27 cellular contexts compared by ENCODE assay signal in the genomic region with DNA sequence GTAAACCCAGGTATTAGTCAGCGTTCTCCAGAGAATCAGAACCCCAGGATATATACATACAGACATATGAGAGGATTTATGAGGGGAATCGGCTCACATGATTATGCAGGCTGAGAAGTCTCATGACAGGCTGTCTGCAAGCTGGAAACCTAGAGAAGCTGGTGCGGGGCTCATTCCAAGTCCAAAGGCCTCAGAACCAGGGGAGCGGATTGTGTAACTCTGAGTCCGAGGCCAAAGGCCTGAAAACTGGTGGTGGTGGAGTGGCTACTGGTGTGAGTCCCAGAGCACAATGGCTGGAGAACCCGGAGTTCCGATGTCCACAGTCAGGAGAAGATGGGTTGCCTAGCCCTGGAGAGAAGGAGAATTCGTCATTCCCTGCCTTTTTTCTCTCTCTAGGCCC. TPM values are rescaled to one million over a fixed set of nuclear protein-coding genes. Genes with fewer than 3 reads are reported as not detected.
"Had no signal": no experiment of that assay in that cellular context is flagged by ENCODE, and none has a peak within 500 bp of the region (broad histone marks: within the 10 kb centered on the region; RNA-seq: fewer than 3 reads in every experiment).

No MANE protein-coding gene starts in this region.

- H3K27me3 ChIP-seq: pancreas, sigmoid colon, spleen, tibial nerve, vagina had no signal

- ATAC-seq: left colon; lower lobe of right lung; natural killer cell; pancreas; right cardiac atrium; stimulated activated effector memory CD8-positive, alpha-beta T cell treated with anti-CD3 and anti-CD28 coated beads, Interleukin-12 subunit alpha, Interleukin-12 subunit beta, amount 100 ng/mL, for 72 hours had no signal

- H3K4me1 Mint-ChIP-seq: immature natural killer cell; mesothelial cell of epicardium; naive B cell; natural killer cell; nephron progenitor cell; stimulated activated effector memory CD8-positive, alpha-beta T cell treated with anti-CD3 and anti-CD28 coated beads, Interleukin-12 subunit alpha, Interleukin-12 subunit beta, amount 100 ng/mL, for 72 hours had no signal

- H3K9me3 Mint-ChIP-seq: natural killer cell; stimulated activated effector memory CD8-positive, alpha-beta T cell treated with anti-CD3 and anti-CD28 coated beads, Interleukin-12 subunit alpha, Interleukin-12 subunit beta, amount 100 ng/mL, for 72 hours had no signal

- H3K27me3 Mint-ChIP-seq: naive B cell; stimulated activated naive CD8-positive, alpha-beta T cell treated with anti-CD3 and anti-CD28 coated beads, Interleukin-15, Interleukin-2, amounts not matched to agents 100 ng/mL and 50 ng/mL, for 24 hours had no signal

- H3K4me3 ChIP-seq: left ventricle myocardium inferior, lower lobe of right lung, pancreas, prostate gland, sigmoid colon, spleen, tibial nerve, vagina had no signal

- H3K4me1 ChIP-seq: left ventricle myocardium inferior, lower lobe of right lung, pancreas, prostate gland, sigmoid colon, spleen, tibial nerve, vagina had no signal

- H3K36me3 Mint-ChIP-seq: mesothelial cell of epicardium; natural killer cell; stimulated activated effector memory CD8-positive, alpha-beta T cell treated with anti-CD3 and anti-CD28 coated beads, Interleukin-12 subunit alpha, Interleukin-12 subunit beta, amount 100 ng/mL, for 72 hours; type B pancreatic cell had no signal

- H3K9me3 ChIP-seq: pancreas, prostate gland, vagina had no signal

- DNase-seq: hypothalamus; immature natural killer cell; kidney; left colon; left ventricle myocardium inferior; lower lobe of right lung; mammary epithelial cell; mesenchymal stem cell; naive B cell; natural killer cell; nephron progenitor cell; nucleus accumbens; pancreas; retina; right cardiac atrium; sigmoid colon; small intestine; stimulated activated CD4-positive, alpha-beta T cell treated with anti-CD3 and anti-CD28 coated beads, Interleukin-4, amount 100 ng/mL, for 24 hours; stimulated activated naive CD4-positive, alpha-beta T cell had no signal

- H3K27ac Mint-ChIP-seq: immature natural killer cell; mesothelial cell of epicardium; naive B cell; natural killer cell; nephron progenitor cell; stimulated activated effector memory CD8-positive, alpha-beta T cell treated with anti-CD3 and anti-CD28 coated beads, Interleukin-12 subunit alpha, Interleukin-12 subunit beta, amount 100 ng/mL, for 72 hours; stimulated activated naive CD8-positive, alpha-beta T cell treated with anti-CD3 and anti-CD28 coated beads, Interleukin-15, Interleukin-2, amounts not matched to agents 100 ng/mL and 50 ng/mL, for 24 hours; type B pancreatic cell had no signal

- H3K36me3 ChIP-seq: left ventricle myocardium inferior, lower lobe of right lung, pancreas, prostate gland, sigmoid colon, spleen, tibial nerve, vagina had no signal

- H3K4me3 Mint-ChIP-seq: immature natural killer cell; mesothelial cell of epicardium; naive B cell; natural killer cell; nephron progenitor cell; stimulated activated effector memory CD8-positive, alpha-beta T cell treated with anti-CD3 and anti-CD28 coated beads, Interleukin-12 subunit alpha, Interleukin-12 subunit beta, amount 100 ng/mL, for 72 hours; stimulated activated naive CD8-positive, alpha-beta T cell treated with anti-CD3 and anti-CD28 coated beads, Interleukin-15, Interleukin-2, amounts not matched to agents 100 ng/mL and 50 ng/mL, for 24 hours; type B pancreatic cell had no signal

- H3K27ac ChIP-seq: left ventricle myocardium inferior, lower lobe of right lung, pancreas, prostate gland, sigmoid colon, spleen, tibial nerve, vagina had no signal

RNA-seq across cellular contexts. Expression of a gene that starts 45.6 kb away (rescaled TPM):
- total RNA-seq: mammary epithelial cell, prostate gland had no signal

RNA-seq across cellular contexts. Expression of a gene that starts 45.7 kb away (rescaled TPM):
- total RNA-seq: mammary epithelial cell had no signal
